21 cellular contexts compared by ENCODE assay signal in genomic region chr6:96301023-96301422, GRCh38.
"Had no signal": no experiment of that assay in that cellular context is flagged by ENCODE, and none has a peak within 500 bp of the region (broad histone marks: within the 10 kb centered on the region; RNA-seq: fewer than 3 reads in every experiment).

No MANE protein-coding gene starts in this region.

- DNase-seq: activated CD4-positive, alpha-beta T cell treated with anti-CD3 and anti-CD28 coated beads for 48 hours; activated CD8-positive, alpha-beta T cell treated with anti-CD3 and anti-CD28 coated beads for 36 hours; activated effector memory CD4-positive, alpha-beta T cell treated with Interleukin-2 at 50 U/mL for 16 hours; activated T-cell treated with anti-CD3 and anti-CD28 coated beads, Interleukin-2, amount 50 U/mL, for 4 hours; cortex of kidney; effector CD4-positive, alpha-beta T cell; foreskin fibroblast; glutamatergic neuron; left cardiac atrium; lower lobe of right lung; naive B cell; stimulated activated CD4-positive, alpha-beta T cell treated with anti-CD3 and anti-CD28 coated beads, Interleukin-12 subunit alpha, Interleukin-12 subunit beta, amount 100 ng/mL, for 4 hours; stimulated activated CD4-positive, alpha-beta T cell treated with anti-CD3 and anti-CD28 coated beads, Interleukin-2, amount 100 ng/mL, for 24 hours; T-helper 17 cell; uterus had no signal

- H3K4me1 ChIP-seq: lower lobe of right lung, neural progenitor cell, uterus had no signal

- ATAC-seq: activated CD8-positive, alpha-beta T cell treated with anti-CD3 and anti-CD28 coated beads for 36 hours; activated naive CD4-positive, alpha-beta T cell treated with anti-CD3 and anti-CD28 coated beads, Interleukin-2, amount 50 U/mL, for 72 hours; activated T-cell treated with anti-CD3 and anti-CD28 coated beads, Interleukin-2, amount 50 U/mL, for 4 hours; left cardiac atrium; lower lobe of right lung; T-helper 17 cell; WTC11 had no signal

- H3K9me3 Mint-ChIP-seq: activated CD8-positive, alpha-beta T cell treated with anti-CD3 and anti-CD28 coated beads for 36 hours; activated T-cell treated with anti-CD3 and anti-CD28 coated beads, Interleukin-2, amount 50 U/mL, for 4 hours; central memory CD8-positive, alpha-beta T cell; neural progenitor cell had no signal

- FAIRE-seq: endothelial cell of umbilical vein had no signal

- H3K27me3 Mint-ChIP-seq: brain, naive B cell, T-helper 17 cell had no signal

- H3K27ac ChIP-seq: lower lobe of right lung, neural progenitor cell, uterus had no signal

- H3K36me3 Mint-ChIP-seq: activated naive CD4-positive, alpha-beta T cell treated with anti-CD3 and anti-CD28 coated beads, Interleukin-2, amount 50 U/mL, for 72 hours; brain; naive B cell; neural progenitor cell; WTC11 had no signal

- H3K9ac ChIP-seq: neural progenitor cell had no signal

- H3K27ac Mint-ChIP-seq: activated CD8-positive, alpha-beta T cell treated with anti-CD3 and anti-CD28 coated beads for 36 hours; activated naive CD4-positive, alpha-beta T cell treated with anti-CD3 and anti-CD28 coated beads, Interleukin-2, amount 50 U/mL, for 72 hours; brain; neural progenitor cell; T-helper 17 cell; WTC11 had no signal

- H3K4me1 Mint-ChIP-seq: central memory CD8-positive, alpha-beta T cell; naive B cell; neural progenitor cell; T-helper 17 cell had no signal

- H3K27me3 ChIP-seq: neural progenitor cell, uterus had no signal

- H3K4me3 Mint-ChIP-seq: activated CD8-positive, alpha-beta T cell treated with anti-CD3 and anti-CD28 coated beads for 36 hours; activated T-cell treated with anti-CD3 and anti-CD28 coated beads, Interleukin-2, amount 50 U/mL, for 4 hours; brain; central memory CD8-positive, alpha-beta T cell; naive B cell; neural progenitor cell; T-helper 17 cell; WTC11 had no signal

- H3K36me3 ChIP-seq: lower lobe of right lung, neural progenitor cell, uterus had no signal

- H3K4me3 ChIP-seq: lower lobe of right lung, neural progenitor cell, uterus had no signal

- H3K9me3 ChIP-seq: lower lobe of right lung, uterus had no signal
